ENCODE assay signal across 9 cellular contexts in genomic region chr12:52506858-52507715, GRCh38. TPM values are rescaled to one million over a fixed set of nuclear protein-coding genes. Genes with fewer than 3 reads are reported as not detected.
DNase-seq lines count a peak whose midpoint lies in the region; ATAC-seq and TF ChIP-seq lines count a peak whose summit lies in the region.
"Had no signal": no experiment of that assay in that cellular context is flagged by ENCODE, and none has a peak within 500 bp of the region (broad histone marks: within the 10 kb centered on the region; RNA-seq: fewer than 3 reads in every experiment).

No MANE protein-coding gene starts in this region.

- H3K27ac ChIP-seq in psoas muscle, result no peak overlapping the region

- POLR2A ChIA-PET in T-cell (lab: Charles Lee), result interaction anchor here in 1 of 2 donors (0.7 kb wide), 1 partner anchor 264 kb away, joined by 3 read pairs; no protein-coding TSS in a partner anchor

- H3K36me3 Mint-ChIP-seq in T-cell, result no peaks in the 10 kb centered on the region

- peaks cover 2 to 13% (median 3%) of the 10 kb centered on the region in 3 donors for H3K27me3 ChIP-seq in psoas muscle (ENCODE audit: insufficient read depth in 3 of 3, low read length in 2 of 3)

- peak; percentile 59 for DNase-seq in COLO829 (ENCODE audit: low spot score)
- peak; percentile 46 for DNase-seq in HT1080 (ENCODE audit: low read depth)
- DNase-seq in T-cell, result peak in 2 of 34 experiments; percentile 2 to 21
- peak; percentile 26 for DNase-seq in foreskin melanocyte
- no peak for DNase-seq in psoas muscle
- DNase-seq in T-helper 1 cell, result no peak
- DNase-seq in activated T-cell treated with anti-CD3 and anti-CD28 coated beads, Interleukin-2, amount 50 U/mL, for 1 hour, result no peak

- intact Hi-C loops in psoas muscle (cut with DNase I), result loop anchor here in 1 of 2 donors (10.0 kb wide), 1 partner anchor 352 kb away; no protein-coding TSS in a partner anchor

- H3K36me3 ChIP-seq in psoas muscle (ENCODE audit: insufficient read depth in 1 of 2, low read depth in 1 of 2), result no peaks in the 10 kb centered on the region

- H3K4me3 ChIP-seq in psoas muscle, result no peak overlapping the region

- no peaks in the 10 kb centered on the region for H3K4me1 ChIP-seq in psoas muscle

- no peak overlapping the region for H3K4me3 Mint-ChIP-seq in T-cell

- peaks cover 30 to 41% of the 10 kb centered on the region in 2 donors for H3K27me3 Mint-ChIP-seq in T-cell

- 43 to 49% (median 47%) methylated on average over 4 of the region's 4 CpGs for WGBS in psoas muscle, 3 donors

- H3K9me3 Mint-ChIP-seq in T-cell, result peaks cover 0 to 9% (median 6%) of the 10 kb centered on the region in 3 donors

- peak; percentile 36 to 54 (median 48) for ATAC-seq in T-cell (replicated peaks in 1 of 4)
- ATAC-seq in psoas muscle, result no peak
- ATAC-seq in HG03108 (IDR thresholded peaks at IDR 0.05; ENCODE audit: unreplicated experiment), result no peak

- no peak overlapping the region for H3K27ac Mint-ChIP-seq in T-cell

- TF ChIP-seq CTCF in psoas muscle (IDR thresholded peaks at IDR 0.05), result peak; percentile 29

- CTCF ChIA-PET in T-cell (lab: Charles Lee), result interaction anchor here in 1 of 2 donors (1.0 kb wide), 1 partner anchor 372 kb away, joined by 6 read pairs; no protein-coding TSS in a partner anchor

- H3K9me3 ChIP-seq in psoas muscle, result peaks cover 6% of the 10 kb centered on the region

- H3K4me1 Mint-ChIP-seq in T-cell, result peaks cover 0 to 6% (median 0%) of the 10 kb centered on the region in 3 donors

RNA-seq across cellular contexts. Expression of gene KRT5, which starts 13.1 kb away (rescaled TPM):
- total RNA-seq in HT1080 (2014; rRNA removed; shearing (Covaris generic)), result not detected in 2 replicates
- not detected in 2 replicates for polyA plus RNA-seq in HT1080 (2015; cell fraction: cytosol; rRNA removed)
- polyA plus RNA-seq in HT1080 (2015; cell fraction: nucleus; rRNA removed), result not detected in 2 replicates
- total RNA-seq in T-cell (not detected), psoas muscle (1 to 10 TPM in 1 of 4 donors, under 1 TPM in 2, not detected in 1; 0.61 to 1.4 (median 0.85) TPM)
- polyA plus RNA-seq in psoas muscle, result under 1 TPM; 0.21 to 0.86 (median 0.48) TPM

RNA-seq across cellular contexts. Expression of gene KRT6A, which starts 14.0 kb away (rescaled TPM):
- total RNA-seq in HT1080 (2014; rRNA removed; shearing (Covaris generic)), result not detected in 2 replicates
- not detected in 2 replicates for polyA plus RNA-seq in HT1080 (2015; cell fraction: cytosol; rRNA removed)
- polyA plus RNA-seq in HT1080 (2015; cell fraction: nucleus; rRNA removed), result not detected in 2 replicates
- total RNA-seq in T-cell (not detected), psoas muscle (1 to 10 TPM in 2 of 4 donors, under 1 TPM in 1, not detected in 1; 0.53 to 1.4 (median 1.2) TPM)
- polyA plus RNA-seq in psoas muscle, result under 1 TPM; 0.13 to 0.51 (median 0.35) TPM
- total RNA-seq: urinary bladder had no signal

RNA-seq across cellular contexts. Expression of gene KRT6C, which starts 33.5 kb away (rescaled TPM):
- total RNA-seq in HT1080 (2014; rRNA removed; shearing (Covaris generic)), result not detected in 2 replicates
- not detected in 2 replicates for polyA plus RNA-seq in HT1080 (2015; cell fraction: cytosol; rRNA removed)
- not detected in 2 replicates for polyA plus RNA-seq in HT1080 (2015; cell fraction: nucleus; rRNA removed)
- not detected for total RNA-seq in T-cell
- under 1 TPM in 2 of 4 donors, not detected in 2; 0.21 to 0.24 TPM for total RNA-seq in psoas muscle
- under 1 TPM in 1 of 3 donors, not detected in 2; 0.04 TPM for polyA plus RNA-seq in psoas muscle
- total RNA-seq: urinary bladder had no signal
- polyA plus RNA-seq: urinary bladder had no signal

RNA-seq across cellular contexts. Expression of gene KRT71, which starts 45.9 kb away (rescaled TPM):
- not detected in 2 replicates for total RNA-seq in HT1080 (2014; rRNA removed; shearing (Covaris generic))
- polyA plus RNA-seq in HT1080 (2015; cell fraction: cytosol; rRNA removed), result not detected in 2 replicates
- not detected in 2 replicates for polyA plus RNA-seq in HT1080 (2015; cell fraction: nucleus; rRNA removed)
- total RNA-seq in T-cell, result not detected
- total RNA-seq in psoas muscle, result not detected
- not detected for polyA plus RNA-seq in psoas muscle
- total RNA-seq: urinary bladder had no signal
- polyA plus RNA-seq: urinary bladder had no signal

RNA-seq across cellular contexts. Expression of gene KRT6B, which starts 55.1 kb away (rescaled TPM):
- total RNA-seq in HT1080 (2014; rRNA removed; shearing (Covaris generic)), result not detected in 2 replicates
- not detected in 2 replicates for polyA plus RNA-seq in HT1080 (2015; cell fraction: cytosol; rRNA removed)
- polyA plus RNA-seq in HT1080 (2015; cell fraction: nucleus; rRNA removed), result not detected in 2 replicates
- total RNA-seq in T-cell, result not detected
- total RNA-seq in psoas muscle, result under 1 TPM in 2 of 4 donors, not detected in 2; 0.26 to 0.32 TPM
- under 1 TPM in 2 of 3 donors, not detected in 1; 0.04 TPM for polyA plus RNA-seq in psoas muscle
- total RNA-seq: urinary bladder had no signal
- polyA plus RNA-seq: urinary bladder had no signal

Comparison
In these comparisons a context has a peak if more than half of its experiments do, and no peak if none do; other contexts are left out.
1. DNase-seq: peak in COLO829 (single experiment), HT1080 (single experiment) and foreskin melanocyte (single experiment); none in psoas muscle (0 of 2), T-helper 1 cell (0 of 5) and activated T-cell treated with anti-CD3 and anti-CD28 coated beads, Interleukin-2, amount 50 U/mL, for 1 hour (single experiment).
2. ATAC-seq: peak in T-cell (4 of 4); none in psoas muscle (0 of 4) and HG03108 (single experiment).